In genomic region chr6:12119085-12119588, GRCh38 we compare ENCODE assay signal across 1 cellular context.
TF ChIP-seq lines count a peak whose summit lies in the region.

No MANE protein-coding gene starts in this region.

TF ChIP-seq in GM12878, 131 proteins besides CTCF, POLR2A, EP300 and RAD21 (continued from another document and continues in another):
- TF ChIP-seq SKIL (IDR thresholded peaks at IDR 0.05; ENCODE audit: low read depth, poor library complexity, severe bottlenecking) (peak; percentile 30), SMAD5 (IDR thresholded peaks at IDR 0.05; ENCODE audit: low read depth) (no peak), FOXK2 (IDR thresholded peaks at IDR 0.05) (no peak), YY1 (IDR thresholded peaks at IDR 0.05; ENCODE audit: low read depth, low read length) (0 out of 2 replicates have a peak, but pooled peaks have one; percentile 19), BHLHE40 (IDR thresholded peaks at IDR 0.05; ENCODE audit: borderline replicate concordance in 1 of 2, low read depth in 2 of 2, low read length in 1 of 2) (peak; percentile 37 to 55; a peak in 1 of 4 replicates), YBX1 (IDR thresholded peaks at IDR 0.05) (no peak), RELB (IDR thresholded peaks at IDR 0.05; ENCODE audit: low read depth) (peak; percentile 99), RCOR1 (conservative IDR thresholded peaks at IDR 0.05; ENCODE audit: low read depth, low read length) (no peak), BRCA1 (IDR thresholded peaks at IDR 0.05; ENCODE audit: low read depth, low read length) (no peak), IRF3 (IDR thresholded peaks at IDR 0.05) (no peak), PKNOX1 (IDR thresholded peaks at IDR 0.05) (no peak), KLF5 (IDR thresholded peaks at IDR 0.05; ENCODE audit: partially characterized antibody) (no peak), CEBPB (IDR thresholded peaks at IDR 0.05; ENCODE audit: borderline replicate concordance in 1 of 2, low read depth in 2 of 2, low read length in 2 of 2) (no peak), TCF7 (IDR thresholded peaks at IDR 0.05; ENCODE audit: borderline replicate concordance) (peak; percentile 37; the same call in 1 of the 2 replicates), ETV6 (conservative IDR thresholded peaks at IDR 0.05 in 1 of 2, IDR thresholded peaks at IDR 0.05 in 1 of 2; ENCODE audit: borderline replicate concordance in 1 of 2, low read depth in 1 of 2) (peak in 1 of 2 experiments; percentile 51; a peak in 1 of 4 replicates), BACH1 (IDR thresholded peaks at IDR 0.05; ENCODE audit: borderline replicate concordance) (peak; percentile 51; the same call in 1 of the 2 replicates), NFXL1 (IDR thresholded peaks at IDR 0.05; ENCODE audit: borderline replicate concordance) (no peak), MEF2B (IDR thresholded peaks at IDR 0.05; ENCODE audit: partially characterized antibody, poor library complexity, severe bottlenecking) (peak; percentile 84), NBN (IDR thresholded peaks at IDR 0.05) (peak; percentile 89), SIN3A (IDR thresholded peaks at IDR 0.05; ENCODE audit: low read depth, low read length) (no peak), NFIC (IDR thresholded peaks at IDR 0.05; ENCODE audit: low read depth, low read length) (peak; percentile 76), ZNF687 (IDR thresholded peaks at IDR 0.05) (0 out of 2 replicates have a peak, but pooled peaks have one; percentile 52), HDGF (IDR thresholded peaks at IDR 0.05) (peak; percentile 65; the same call in 1 of the 2 replicates), BCLAF1 (IDR thresholded peaks at IDR 0.05) (no peak), IRF5 (IDR thresholded peaks at IDR 0.05; ENCODE audit: borderline replicate concordance) (peak; percentile 46; the same call in 1 of the 2 replicates), SIX5 (IDR thresholded peaks at IDR 0.05; ENCODE audit: low read depth, low read length, severe bottlenecking) (no peak)
- TF ChIP-seq, protein P1, sequence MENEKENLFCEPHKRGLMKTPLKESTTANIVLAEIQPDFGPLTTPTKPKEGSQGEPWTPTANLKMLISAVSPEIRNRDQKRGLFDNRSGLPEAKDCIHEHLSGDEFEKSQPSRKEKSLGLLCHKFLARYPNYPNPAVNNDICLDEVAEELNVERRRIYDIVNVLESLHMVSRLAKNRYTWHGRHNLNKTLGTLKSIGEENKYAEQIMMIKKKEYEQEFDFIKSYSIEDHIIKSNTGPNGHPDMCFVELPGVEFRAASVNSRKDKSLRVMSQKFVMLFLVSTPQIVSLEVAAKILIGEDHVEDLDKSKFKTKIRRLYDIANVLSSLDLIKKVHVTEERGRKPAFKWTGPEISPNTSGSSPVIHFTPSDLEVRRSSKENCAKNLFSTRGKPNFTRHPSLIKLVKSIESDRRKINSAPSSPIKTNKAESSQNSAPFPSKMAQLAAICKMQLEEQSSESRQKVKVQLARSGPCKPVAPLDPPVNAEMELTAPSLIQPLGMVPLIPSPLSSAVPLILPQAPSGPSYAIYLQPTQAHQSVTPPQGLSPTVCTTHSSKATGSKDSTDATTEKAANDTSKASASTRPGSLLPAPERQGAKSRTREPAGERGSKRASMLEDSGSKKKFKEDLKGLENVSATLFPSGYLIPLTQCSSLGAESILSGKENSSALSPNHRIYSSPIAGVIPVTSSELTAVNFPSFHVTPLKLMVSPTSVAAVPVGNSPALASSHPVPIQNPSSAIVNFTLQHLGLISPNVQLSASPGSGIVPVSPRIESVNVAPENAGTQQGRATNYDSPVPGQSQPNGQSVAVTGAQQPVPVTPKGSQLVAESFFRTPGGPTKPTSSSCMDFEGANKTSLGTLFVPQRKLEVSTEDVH (IDR thresholded peaks at IDR 0.05; ENCODE audit: low read depth, partially characterized antibody) = no peak
- TF ChIP-seq, protein P2, sequence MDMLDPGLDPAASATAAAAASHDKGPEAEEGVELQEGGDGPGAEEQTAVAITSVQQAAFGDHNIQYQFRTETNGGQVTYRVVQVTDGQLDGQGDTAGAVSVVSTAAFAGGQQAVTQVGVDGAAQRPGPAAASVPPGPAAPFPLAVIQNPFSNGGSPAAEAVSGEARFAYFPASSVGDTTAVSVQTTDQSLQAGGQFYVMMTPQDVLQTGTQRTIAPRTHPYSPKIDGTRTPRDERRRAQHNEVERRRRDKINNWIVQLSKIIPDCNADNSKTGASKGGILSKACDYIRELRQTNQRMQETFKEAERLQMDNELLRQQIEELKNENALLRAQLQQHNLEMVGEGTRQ (IDR thresholded peaks at IDR 0.05; ENCODE audit: borderline replicate concordance, low read depth, low read length) = no peak
- TF ChIP-seq, protein P3, sequence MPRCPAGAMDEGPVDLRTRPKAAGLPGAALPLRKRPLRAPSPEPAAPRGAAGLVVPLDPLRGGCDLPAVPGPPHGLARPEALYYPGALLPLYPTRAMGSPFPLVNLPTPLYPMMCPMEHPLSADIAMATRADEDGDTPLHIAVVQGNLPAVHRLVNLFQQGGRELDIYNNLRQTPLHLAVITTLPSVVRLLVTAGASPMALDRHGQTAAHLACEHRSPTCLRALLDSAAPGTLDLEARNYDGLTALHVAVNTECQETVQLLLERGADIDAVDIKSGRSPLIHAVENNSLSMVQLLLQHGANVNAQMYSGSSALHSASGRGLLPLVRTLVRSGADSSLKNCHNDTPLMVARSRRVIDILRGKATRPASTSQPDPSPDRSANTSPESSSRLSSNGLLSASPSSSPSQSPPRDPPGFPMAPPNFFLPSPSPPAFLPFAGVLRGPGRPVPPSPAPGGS (IDR thresholded peaks at IDR 0.05; ENCODE audit: borderline replicate concordance, insufficient read depth, low read depth, low read length, poor library complexity, severe bottlenecking) = no peak
- TF ChIP-seq, protein P4, sequence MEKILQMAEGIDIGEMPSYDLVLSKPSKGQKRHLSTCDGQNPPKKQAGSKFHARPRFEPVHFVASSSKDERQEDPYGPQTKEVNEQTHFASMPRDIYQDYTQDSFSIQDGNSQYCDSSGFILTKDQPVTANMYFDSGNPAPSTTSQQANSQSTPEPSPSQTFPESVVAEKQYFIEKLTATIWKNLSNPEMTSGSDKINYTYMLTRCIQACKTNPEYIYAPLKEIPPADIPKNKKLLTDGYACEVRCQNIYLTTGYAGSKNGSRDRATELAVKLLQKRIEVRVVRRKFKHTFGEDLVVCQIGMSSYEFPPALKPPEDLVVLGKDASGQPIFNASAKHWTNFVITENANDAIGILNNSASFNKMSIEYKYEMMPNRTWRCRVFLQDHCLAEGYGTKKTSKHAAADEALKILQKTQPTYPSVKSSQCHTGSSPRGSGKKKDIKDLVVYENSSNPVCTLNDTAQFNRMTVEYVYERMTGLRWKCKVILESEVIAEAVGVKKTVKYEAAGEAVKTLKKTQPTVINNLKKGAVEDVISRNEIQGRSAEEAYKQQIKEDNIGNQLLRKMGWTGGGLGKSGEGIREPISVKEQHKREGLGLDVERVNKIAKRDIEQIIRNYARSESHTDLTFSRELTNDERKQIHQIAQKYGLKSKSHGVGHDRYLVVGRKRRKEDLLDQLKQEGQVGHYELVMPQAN (conservative IDR thresholded peaks at IDR 0.05) = no peak
